In genomic region chr5:111261610-111262009, GRCh38 we compare ENCODE assay signal across 19 cellular contexts. TPM values are rescaled to one million over a fixed set of nuclear protein-coding genes. Genes with fewer than 3 reads are reported as not detected.
DNase-seq lines count a peak whose midpoint lies in the region; ATAC-seq, FAIRE-seq and TF ChIP-seq lines count a peak whose summit lies in the region.
"Had no signal": no experiment of that assay in that cellular context is flagged by ENCODE, and none has a peak within 500 bp of the region (broad histone marks: within the 10 kb centered on the region; RNA-seq: fewer than 3 reads in every experiment).

No MANE protein-coding gene starts in this region.

- no peak overlapping the region for H3K4me3 Mint-ChIP-seq in activated CD8-positive, alpha-beta T cell treated with anti-CD3 and anti-CD28 coated beads for 36 hours
- no peak overlapping the region for H3K4me3 Mint-ChIP-seq in activated CD8-positive, alpha-beta T cell treated with anti-CD3 and anti-CD28 coated beads, Interleukin-2, amount 10 ng/mL, durations not matched to agents 7 days and 5 days
- H3K4me3 Mint-ChIP-seq in CD4-positive, alpha-beta T cell, result no peak overlapping the region

- intact Hi-C loops in activated CD8-positive, alpha-beta T cell treated with anti-CD3 and anti-CD28 coated beads for 36 hours (cut with micrococcal nuclease), result no loop called here
- intact Hi-C loops in CD4-positive, alpha-beta T cell (cut with DNase I, micrococcal nuclease), result loop anchor here in 1 of 2 experiments (5.0 kb wide), 1 partner anchor 34 kb away; no protein-coding TSS in a partner anchor
- intact Hi-C loops in HCT116 (cut with micrococcal nuclease), result no loop called here

- no peaks in the 10 kb centered on the region for H3K27me3 ChIP-seq in CD4-positive, alpha-beta T cell (ENCODE audit: control insufficient read depth, insufficient read depth, low read length)
- no peaks in the 10 kb centered on the region for H3K27me3 ChIP-seq in HCT116 (ENCODE audit: insufficient read depth, low read length)
- H3K27me3 ChIP-seq: BLaER1 treated with 17β-estradiol and CSF1 and Interleukin-3, amounts not matched to agents 10 nM and 100 nM had no signal

- H3K36me3 Mint-ChIP-seq in activated CD8-positive, alpha-beta T cell treated with anti-CD3 and anti-CD28 coated beads for 36 hours (ENCODE audit: low read depth), result peaks cover 58% of the 10 kb centered on the region
- peaks cover 57% of the 10 kb centered on the region for H3K36me3 Mint-ChIP-seq in activated CD8-positive, alpha-beta T cell treated with anti-CD3 and anti-CD28 coated beads, Interleukin-2, amount 10 ng/mL, durations not matched to agents 7 days and 5 days (ENCODE audit: low read depth)
- H3K36me3 Mint-ChIP-seq in CD4-positive, alpha-beta T cell (ENCODE audit: low read depth), result peaks cover 18% of the 10 kb centered on the region

- no peak overlapping the region for H2AFZ ChIP-seq in HCT116 (ENCODE audit: low read depth, low read length, poor library complexity, severe bottlenecking)

- CTCF ChIA-PET in activated CD8-positive, alpha-beta T cell treated with anti-CD3 and anti-CD28 coated beads for 36 hours (lab: Charles Lee), result interaction anchor here (2.0 kb wide), 1 partner anchor 17 kb away, joined by 5 read pairs; no protein-coding TSS in a partner anchor
- CTCF ChIA-PET in activated CD8-positive, alpha-beta T cell treated with anti-CD3 and anti-CD28 coated beads, Interleukin-2, amount 10 ng/mL, durations not matched to agents 7 days and 5 days (lab: Charles Lee), result no interaction called here
- CTCF ChIA-PET in CD4-positive, alpha-beta T cell (lab: Charles Lee), result interaction anchor here (1.1 kb wide), 1 partner anchor 9 kb away, joined by 4 read pairs; no protein-coding TSS in a partner anchor
- CTCF ChIA-PET in HCT116 (lab: Charles Lee), result no interaction called here

- ATAC-seq in activated CD8-positive, alpha-beta T cell treated with anti-CD3 and anti-CD28 coated beads for 36 hours, result peak; percentile 78
- no peak for ATAC-seq in activated CD8-positive, alpha-beta T cell treated with anti-CD3 and anti-CD28 coated beads, Interleukin-2, amount 10 ng/mL, durations not matched to agents 7 days and 5 days
- peak; percentile 44 for ATAC-seq in CD4-positive, alpha-beta T cell (ENCODE audit: poor library complexity)
- ATAC-seq in HCT116, result no peak
- ATAC-seq: A549, Panc1 had no signal

- H3K9me3 ChIP-seq in CD4-positive, alpha-beta T cell (ENCODE audit: control insufficient read depth, low read length), result no peaks in the 10 kb centered on the region
- no peaks in the 10 kb centered on the region for H3K9me3 ChIP-seq in HCT116 (ENCODE audit: control insufficient read depth in 1 of 2, insufficient read depth in 1 of 2, low read depth in 1 of 2, low read length in 2 of 2)
- H3K9me3 ChIP-seq: A549 had no signal

- TF ChIP-seq CTCF in activated CD8-positive, alpha-beta T cell treated with anti-CD3 and anti-CD28 coated beads for 36 hours (IDR thresholded peaks at IDR 0.05), result no peak
- TF ChIP-seq CTCF in CD4-positive, alpha-beta T cell (IDR thresholded peaks at IDR 0.05), result no peak
- TF ChIP-seq CTCF in HCT116 (IDR thresholded peaks at IDR 0.05 in 2 of 3, conservative IDR thresholded peaks at IDR 0.05 in 1 of 3; ENCODE audit: borderline replicate concordance in 1 of 3, insufficient read depth in 1 of 3, low read depth in 2 of 3, low read length in 2 of 3) (no peak), epithelial cell of esophagus (IDR thresholded peaks at IDR 0.05; ENCODE audit: insufficient read depth, low read depth, low read length, missing control alignments) (no peak)

- H3K4me3 ChIP-seq in HCT116 (replicated peaks in 1 of 2; ENCODE audit: low read depth in 1 of 2, low read length in 2 of 2), result no peak overlapping the region
- no peak overlapping the region for H3K4me3 ChIP-seq in epithelial cell of esophagus (ENCODE audit: low read length)
- H3K4me3 ChIP-seq: A549; BLaER1 treated with 17β-estradiol and CSF1 and Interleukin-3, amounts not matched to agents 10 nM and 100 nM had no signal

- H3K27ac ChIP-seq in CD4-positive, alpha-beta T cell (ENCODE audit: low read depth, low read length), result no peak overlapping the region
- H3K27ac ChIP-seq in HCT116 (ENCODE audit: low read depth, low read length), result no peak overlapping the region
- H3K27ac ChIP-seq: A549; BLaER1 treated with 17β-estradiol and CSF1 and Interleukin-3, amounts not matched to agents 10 nM and 100 nM had no signal

- peak; percentile 54 for DNase-seq in activated CD8-positive, alpha-beta T cell treated with anti-CD3 and anti-CD28 coated beads for 36 hours
- DNase-seq in activated CD8-positive, alpha-beta T cell treated with anti-CD3 and anti-CD28 coated beads, Interleukin-2, amount 10 ng/mL, durations not matched to agents 7 days and 5 days, result no peak
- no peak for DNase-seq in CD4-positive, alpha-beta T cell
- no peak for DNase-seq in HCT116 (ENCODE audit: low read depth, low spot score)
- peak; percentile 39 for DNase-seq in epithelial cell of esophagus (ENCODE audit: low read depth)
- no peak for DNase-seq in erythroblast (lab: John Stamatoyannopoulos, UW)
- DNase-seq in GM12892 (ENCODE audit: insufficient read length), result no peak
- no peak for DNase-seq in SKM-1 treated with dmso at 0.1 percent for 144 hours (lab: John Stamatoyannopoulos, UW; ENCODE audit: unreplicated experiment)
- DNase-seq: MM.1S, NCI-H1105, NCI-H1694, NCI-H2107, NCI-H2227 treated with DMSO at 0.1 percent for 48 hours, NCI-H524, Right ventricle myocardium superior had no signal

- no peak for FAIRE-seq in GM12892 (lab: Jason Lieb, UNC)
- FAIRE-seq: A549, GM19239 had no signal

- no peak overlapping the region for H3K9ac ChIP-seq in HCT116 (ENCODE audit: low read length)
- H3K9ac ChIP-seq: BLaER1 treated with 17β-estradiol and CSF1 and Interleukin-3, amounts not matched to agents 10 nM and 100 nM had no signal

- POLR2A ChIA-PET in activated CD8-positive, alpha-beta T cell treated with anti-CD3 and anti-CD28 coated beads for 36 hours (lab: Charles Lee), result no interaction called here
- POLR2A ChIA-PET in activated CD8-positive, alpha-beta T cell treated with anti-CD3 and anti-CD28 coated beads, Interleukin-2, amount 10 ng/mL, durations not matched to agents 7 days and 5 days (lab: Charles Lee), result no interaction called here
- POLR2A ChIA-PET in CD4-positive, alpha-beta T cell (lab: Charles Lee), result interaction anchor here (1.0 to 1.5 kb wide), 2 partner anchors 32 to 38 kb away, joined by 4 read pairs; no protein-coding TSS in a partner anchor
- POLR2A ChIA-PET in HCT116 (lab: Charles Lee), result no interaction called here

- no peaks in the 10 kb centered on the region for H3K79me2 ChIP-seq in HCT116 (ENCODE audit: insufficient read depth, low read length)

- H3K4me1 Mint-ChIP-seq in activated CD8-positive, alpha-beta T cell treated with anti-CD3 and anti-CD28 coated beads for 36 hours (ENCODE audit: low read depth), result peaks cover 28% of the 10 kb centered on the region
- H3K4me1 Mint-ChIP-seq in activated CD8-positive, alpha-beta T cell treated with anti-CD3 and anti-CD28 coated beads, Interleukin-2, amount 10 ng/mL, durations not matched to agents 7 days and 5 days (ENCODE audit: low read depth), result peaks cover 20% of the 10 kb centered on the region
- H3K4me1 Mint-ChIP-seq in CD4-positive, alpha-beta T cell (ENCODE audit: low read depth), result no peaks in the 10 kb centered on the region

- no peaks in the 10 kb centered on the region for H3K27me3 Mint-ChIP-seq in activated CD8-positive, alpha-beta T cell treated with anti-CD3 and anti-CD28 coated beads for 36 hours
- H3K27me3 Mint-ChIP-seq in activated CD8-positive, alpha-beta T cell treated with anti-CD3 and anti-CD28 coated beads, Interleukin-2, amount 10 ng/mL, durations not matched to agents 7 days and 5 days (ENCODE audit: low read depth), result no peaks in the 10 kb centered on the region
- H3K27me3 Mint-ChIP-seq in CD4-positive, alpha-beta T cell, result no peaks in the 10 kb centered on the region

- H3K4me1 ChIP-seq in HCT116 (ENCODE audit: control insufficient read depth in 1 of 2, insufficient read depth in 2 of 2, low read length in 2 of 2), result peaks cover 0 to 11% of the 10 kb centered on the region in 2 experiments; a peak in 2 of 4 replicates
- H3K4me1 ChIP-seq: A549; BLaER1 treated with 17β-estradiol and CSF1 and Interleukin-3, amounts not matched to agents 10 nM and 100 nM had no signal

- H4K20me1 ChIP-seq in HCT116 (ENCODE audit: insufficient read depth), result no peaks in the 10 kb centered on the region
- H4K20me1 ChIP-seq: BLaER1 treated with 17β-estradiol and CSF1 and Interleukin-3, amounts not matched to agents 10 nM and 100 nM had no signal

- no TSS peak for BruUV-seq in HCT116 (replicated peaks; lab: Mats Ljungman, UMichigan)

- no peak overlapping the region for H3K4me2 ChIP-seq in HCT116 (ENCODE audit: low read length)
- H3K4me2 ChIP-seq: A549; BLaER1 treated with 17β-estradiol and CSF1 and Interleukin-3, amounts not matched to agents 10 nM and 100 nM had no signal

- no peak overlapping the region for H3K27ac Mint-ChIP-seq in activated CD8-positive, alpha-beta T cell treated with anti-CD3 and anti-CD28 coated beads for 36 hours
- no peak overlapping the region for H3K27ac Mint-ChIP-seq in activated CD8-positive, alpha-beta T cell treated with anti-CD3 and anti-CD28 coated beads, Interleukin-2, amount 10 ng/mL, durations not matched to agents 7 days and 5 days
- no peak overlapping the region for H3K27ac Mint-ChIP-seq in CD4-positive, alpha-beta T cell

- TF ChIP-seq RAD21 in HCT116 (IDR thresholded peaks at IDR 0.05; ENCODE audit: low read depth), result no peak

- RAD21 ChIA-PET in HCT116 (lab: Charles Lee; ENCODE audit: low non-redundant PET in 1 of 2, low total read pairs in 2 of 2, uncharacterized antibody in 2 of 2, unreplicated experiment in 2 of 2), result no interaction called here

- H3K9me2 ChIP-seq in HCT116 (ENCODE audit: insufficient read depth), result no peaks in the 10 kb centered on the region

- peaks cover 28% of the 10 kb centered on the region for H3K9me3 Mint-ChIP-seq in activated CD8-positive, alpha-beta T cell treated with anti-CD3 and anti-CD28 coated beads for 36 hours
- H3K9me3 Mint-ChIP-seq in activated CD8-positive, alpha-beta T cell treated with anti-CD3 and anti-CD28 coated beads, Interleukin-2, amount 10 ng/mL, durations not matched to agents 7 days and 5 days (ENCODE audit: insufficient read depth), result peaks cover 15% of the 10 kb centered on the region
- no peaks in the 10 kb centered on the region for H3K9me3 Mint-ChIP-seq in CD4-positive, alpha-beta T cell

- H3K36me3 ChIP-seq in HCT116 (ENCODE audit: control insufficient read depth in 1 of 2, insufficient read depth in 2 of 2, low read length in 2 of 2), result no peaks in the 10 kb centered on the region
- H3K36me3 ChIP-seq: BLaER1 treated with 17β-estradiol and CSF1 and Interleukin-3, amounts not matched to agents 10 nM and 100 nM had no signal

- TF ChIP-seq POLR2A in HCT116 (IDR thresholded peaks at IDR 0.05; ENCODE audit: borderline replicate concordance, extremely low read depth, insufficient read depth, insufficient read length), result no peak
- TF ChIP-seq POLR2A in erythroblast (IDR thresholded peaks at IDR 0.05; ENCODE audit: low read length), result no peak
- no peak for TF ChIP-seq POLR2A in GM12892 (IDR thresholded peaks at IDR 0.05; ENCODE audit: low read depth, low read length)

RNA-seq across cellular contexts. Expression of gene CAMK4, which starts 37.4 kb away (rescaled TPM):
- total RNA-seq in activated CD8-positive, alpha-beta T cell treated with anti-CD3 and anti-CD28 coated beads for 36 hours, result 10 to 100 TPM; 79.7 to 80.7 TPM
- 10 to 100 TPM; 82.7 to 84.9 TPM for total RNA-seq in activated CD8-positive, alpha-beta T cell treated with anti-CD3 and anti-CD28 coated beads, Interleukin-2, amount 10 ng/mL, durations not matched to agents 7 days and 5 days
- total RNA-seq in CD4-positive, alpha-beta T cell, result 100 to 1,000 TPM; 202 to 225 TPM
- 10.2 TPM for total RNA-seq in HCT116 (2021; ENCODE audit: unreplicated experiment)
- 2.3 and 2.4 TPM in 2 replicates for polyA plus RNA-seq in HCT116 (2012)
- 34.9 TPM for polyA plus RNA-seq in GM12892 (2012; ENCODE audit: missing spikeins)
- polyA plus RNA-seq: A549 had no signal

Comparison
In these comparisons a context has a peak if more than half of its experiments do, and no peak if none do; other contexts are left out.
1. ATAC-seq: peak in activated CD8-positive, alpha-beta T cell treated with anti-CD3 and anti-CD28 coated beads for 36 hours (single experiment) and CD4-positive, alpha-beta T cell (single experiment); none in activated CD8-positive, alpha-beta T cell treated with anti-CD3 and anti-CD28 coated beads, Interleukin-2, amount 10 ng/mL, durations not matched to agents 7 days and 5 days (single experiment) and HCT116 (single experiment).
2. DNase-seq: peak in activated CD8-positive, alpha-beta T cell treated with anti-CD3 and anti-CD28 coated beads for 36 hours (single experiment) and epithelial cell of esophagus (single experiment); none in activated CD8-positive, alpha-beta T cell treated with anti-CD3 and anti-CD28 coated beads, Interleukin-2, amount 10 ng/mL, durations not matched to agents 7 days and 5 days (single experiment), CD4-positive, alpha-beta T cell (0 of 10), HCT116 (single experiment), erythroblast (0 of 2), GM12892 (single experiment) and SKM-1 treated with dmso at 0.1 percent for 144 hours (single experiment).
3. CTCF ChIA-PET loops: an anchor here in activated CD8-positive, alpha-beta T cell treated with anti-CD3 and anti-CD28 coated beads for 36 hours (2.0 kb wide) and CD4-positive, alpha-beta T cell (1.1 kb wide); none called in activated CD8-positive, alpha-beta T cell treated with anti-CD3 and anti-CD28 coated beads, Interleukin-2, amount 10 ng/mL, durations not matched to agents 7 days and 5 days and HCT116.